ENCODE assay signal across 9 cellular contexts in the genomic region with DNA sequence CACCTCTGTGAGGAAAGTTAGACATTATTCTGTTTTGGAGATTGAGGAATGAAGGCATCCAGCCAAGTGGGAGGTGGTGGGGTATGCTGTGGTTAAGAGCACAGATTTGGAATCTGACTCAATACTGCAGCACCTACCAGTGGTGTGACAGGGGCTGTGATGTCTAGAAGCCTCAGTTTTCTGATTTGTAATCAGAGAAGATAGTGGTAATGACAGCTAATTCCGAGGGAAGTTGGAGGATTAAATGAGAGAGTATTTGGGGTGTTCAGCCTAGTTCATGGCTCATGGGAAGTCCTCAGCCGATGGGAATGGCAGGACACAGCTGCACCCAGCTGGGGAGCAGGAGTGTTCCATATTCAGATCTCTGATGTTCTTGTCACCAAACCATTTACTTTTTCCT. TPM values are rescaled to one million over a fixed set of nuclear protein-coding genes. Genes with fewer than 3 reads are reported as not detected.
DNase-seq lines count a peak whose midpoint lies in the region; ATAC-seq and FAIRE-seq lines count a peak whose summit lies in the region.
"Had no signal": no experiment of that assay in that cellular context is flagged by ENCODE, and none has a peak within 500 bp of the region (broad histone marks: within the 10 kb centered on the region; RNA-seq: fewer than 3 reads in every experiment).

No MANE protein-coding gene starts in this region.

- H3K27me3 Mint-ChIP-seq in activated naive CD4-positive, alpha-beta T cell treated with anti-CD3 and anti-CD28 coated beads, Interleukin-2, amount 50 U/mL, for 24 hours = no peaks in the 10 kb centered on the region
- no peaks in the 10 kb centered on the region for H3K27me3 Mint-ChIP-seq in activated T-helper 17 cell treated with anti-CD3 and anti-CD28 coated beads, Interleukin-2, amount 50 U/mL, for 72 hours

- DNase-seq in activated naive CD4-positive, alpha-beta T cell (lab: John Stamatoyannopoulos, UW) = no peak
- DNase-seq in left ventricle myocardium superior (peak; percentile 47), urothelium cell line (ENCODE audit: low spot score) (peak; percentile 52), OCI-M1 (lab: John Stamatoyannopoulos, UW) (no peak), medulla oblongata (ENCODE audit: extremely low spot score) (no peak)
- DNase-seq: DMS153 had no signal

- peak overlapping the region; percentile 85 for H3K27ac Mint-ChIP-seq in activated naive CD4-positive, alpha-beta T cell treated with anti-CD3 and anti-CD28 coated beads, Interleukin-2, amount 50 U/mL, for 24 hours
- peak overlapping the region; percentile 64 for H3K27ac Mint-ChIP-seq in activated T-helper 17 cell treated with anti-CD3 and anti-CD28 coated beads, Interleukin-2, amount 50 U/mL, for 72 hours

- peak; percentile 70 for ATAC-seq in activated T-helper 17 cell treated with anti-CD3 and anti-CD28 coated beads, Interleukin-2, amount 50 U/mL, for 72 hours (replicated peaks)
- ATAC-seq in left ventricle myocardium superior (peak; percentile 79), HG02798 (IDR thresholded peaks at IDR 0.05; ENCODE audit: poor library complexity, unreplicated experiment) (no peak)

- peak overlapping the region; percentile 45 for H3K4me3 Mint-ChIP-seq in activated naive CD4-positive, alpha-beta T cell treated with anti-CD3 and anti-CD28 coated beads, Interleukin-2, amount 50 U/mL, for 24 hours
- peak overlapping the region; percentile 56 for H3K4me3 Mint-ChIP-seq in activated T-helper 17 cell treated with anti-CD3 and anti-CD28 coated beads, Interleukin-2, amount 50 U/mL, for 72 hours

- peaks cover 73% of the 10 kb centered on the region for H3K4me1 Mint-ChIP-seq in activated naive CD4-positive, alpha-beta T cell treated with anti-CD3 and anti-CD28 coated beads, Interleukin-2, amount 50 U/mL, for 24 hours
- H3K4me1 Mint-ChIP-seq in activated T-helper 17 cell treated with anti-CD3 and anti-CD28 coated beads, Interleukin-2, amount 50 U/mL, for 72 hours = peaks cover 33% of the 10 kb centered on the region

- H3K9me3 Mint-ChIP-seq in activated naive CD4-positive, alpha-beta T cell treated with anti-CD3 and anti-CD28 coated beads, Interleukin-2, amount 50 U/mL, for 24 hours = no peaks in the 10 kb centered on the region
- H3K9me3 Mint-ChIP-seq in activated T-helper 17 cell treated with anti-CD3 and anti-CD28 coated beads, Interleukin-2, amount 50 U/mL, for 72 hours = no peaks in the 10 kb centered on the region

- H3K36me3 Mint-ChIP-seq in activated naive CD4-positive, alpha-beta T cell treated with anti-CD3 and anti-CD28 coated beads, Interleukin-2, amount 50 U/mL, for 24 hours = peaks cover 24% of the 10 kb centered on the region
- peaks cover 99% of the 10 kb centered on the region for H3K36me3 Mint-ChIP-seq in activated T-helper 17 cell treated with anti-CD3 and anti-CD28 coated beads, Interleukin-2, amount 50 U/mL, for 72 hours (ENCODE audit: low read depth)

- intact Hi-C loops in left ventricle myocardium superior (cut with micrococcal nuclease) = loop anchor here (10.0 kb wide), 1 partner anchor 207 kb away; no protein-coding TSS in a partner anchor

- no peak for FAIRE-seq in urothelium cell line (lab: Jason Lieb, UNC)

RNA-seq across cellular contexts. Expression of gene SLC9A8, which starts 9.2 kb away (rescaled TPM):
- total RNA-seq in activated T-helper 17 cell treated with anti-CD3 and anti-CD28 coated beads, Interleukin-2, amount 50 U/mL, for 72 hours = 10 to 100 TPM; 17.7 to 18.3 TPM
- 4.4 TPM for total RNA-seq in left ventricle myocardium superior

Comparison
In these comparisons a context has a peak if more than half of its experiments do, and no peak if none do; other contexts are left out.
1. DNase-seq: peak in left ventricle myocardium superior (single experiment) and urothelium cell line (single experiment); none in activated naive CD4-positive, alpha-beta T cell (0 of 4), OCI-M1 (single experiment) and medulla oblongata (single experiment).